Comparison of ENCODE assay signal across 1 cellular context in genomic region chr16:74998481-74999207, GRCh38.
A peak's percentile ranks its signal among the peaks of the same experiment; 100 is the strongest.
TF ChIP-seq lines count a peak whose summit lies in the region.

TSS of gene ZNRF1 (plus strand) at chr16:74999024. CDS start at chr16:74999672, 648 bp downstream.

TF ChIP-seq in HepG2, 621 proteins besides CTCF, POLR2A, EP300 and RAD21 (continued from another document and continues in another):
- peak; percentile 58; the same call in 1 of the 2 replicates for TF ChIP-seq AHDC1 (CRISPR knock-in tag; IDR thresholded peaks at IDR 0.05; ENCODE audit: borderline replicate concordance)
- 0 out of 2 replicates have a peak, but pooled peaks have one; percentile 11 for TF ChIP-seq IKZF5 (CRISPR knock-in tag; IDR thresholded peaks at IDR 0.05)
- 0 out of 2 replicates have a peak, but pooled peaks have one; percentile 44 for TF ChIP-seq ZNF501 (CRISPR knock-in tag; IDR thresholded peaks at IDR 0.05)
- no peak for TF ChIP-seq CCDC6 (CRISPR knock-in tag; IDR thresholded peaks at IDR 0.05)
- peak; percentile 23 for TF ChIP-seq MED8 (CRISPR knock-in tag; IDR thresholded peaks at IDR 0.05; ENCODE audit: insufficient replicate concordance)
- TF ChIP-seq ZBTB7B (CRISPR knock-in tag; IDR thresholded peaks at IDR 0.05) = peak; percentile 80
- TF ChIP-seq KDM5B (CRISPR knock-in tag; IDR thresholded peaks at IDR 0.05; ENCODE audit: borderline replicate concordance) = peak; percentile 27; the same call in 1 of the 2 replicates
- 0 out of 2 replicates have a peak, but pooled peaks have one; percentile 15 for TF ChIP-seq ZBTB38 (CRISPR knock-in tag; IDR thresholded peaks at IDR 0.05)
- TF ChIP-seq ZSCAN12 (CRISPR knock-in tag; IDR thresholded peaks at IDR 0.05) = no peak
- peak; percentile 5; the same call in 1 of the 2 replicates for TF ChIP-seq HDAC2 (CRISPR knock-in tag; IDR thresholded peaks at IDR 0.05)
- TF ChIP-seq SNAPC4 (CRISPR knock-in tag; IDR thresholded peaks at IDR 0.05) = 0 out of 2 replicates have a peak, but pooled peaks have one; percentile 66
- TF ChIP-seq MIER2 (CRISPR knock-in tag; IDR thresholded peaks at IDR 0.05) = peak; percentile 52; the same call in 1 of the 2 replicates
- no peak; the same call in 1 of the 2 replicates for TF ChIP-seq DMAP1 (CRISPR knock-in tag; IDR thresholded peaks at IDR 0.05)
- TF ChIP-seq SMAD3 (CRISPR knock-in tag; IDR thresholded peaks at IDR 0.05) = no peak
- 0 out of 2 replicates have a peak, but pooled peaks have one; percentile 58 for TF ChIP-seq SP140L (CRISPR knock-in tag; IDR thresholded peaks at IDR 0.05; ENCODE audit: borderline replicate concordance)
- peak; percentile 46; the same call in 1 of the 2 replicates for TF ChIP-seq KLF12 (CRISPR knock-in tag; IDR thresholded peaks at IDR 0.05; ENCODE audit: borderline replicate concordance)
- TF ChIP-seq SRF (IDR thresholded peaks at IDR 0.05; ENCODE audit: low read depth, low read length) = 0 out of 2 replicates have a peak, but pooled peaks have one; percentile 12
- TF ChIP-seq ZKSCAN5 (CRISPR knock-in tag; IDR thresholded peaks at IDR 0.05) = no peak
- TF ChIP-seq PAXIP1 (CRISPR knock-in tag; conservative IDR thresholded peaks at IDR 0.05) = peak; percentile 63; the same call in 1 of the 2 replicates
- peak; percentile 40; the same call in 1 of the 2 replicates for TF ChIP-seq ZNF749 (CRISPR knock-in tag; IDR thresholded peaks at IDR 0.05; ENCODE audit: borderline replicate concordance)
- TF ChIP-seq RCOR2 (CRISPR knock-in tag; IDR thresholded peaks at IDR 0.05) = no peak
- TF ChIP-seq RXRA (CRISPR knock-in tag; IDR thresholded peaks at IDR 0.05) = 0 out of 2 replicates have a peak, but pooled peaks have one; percentile 15
- peak; percentile 44; the same call in 1 of the 2 replicates for TF ChIP-seq HOXA3 (CRISPR knock-in tag; IDR thresholded peaks at IDR 0.05)
- TF ChIP-seq RAD51 (IDR thresholded peaks at IDR 0.05; ENCODE audit: borderline replicate concordance) = no peak
- 0 out of 2 replicates have a peak, but pooled peaks have one; percentile 11 for TF ChIP-seq ESRRA (CRISPR knock-in tag; IDR thresholded peaks at IDR 0.05; ENCODE audit: low read depth)
- no peak for TF ChIP-seq SUZ12 (IDR thresholded peaks at IDR 0.05; ENCODE audit: low read depth, low read length)
- no peak for TF ChIP-seq MED1 (CRISPR knock-in tag; IDR thresholded peaks at IDR 0.05)
- peak; percentile 23; the same call in 1 of the 2 replicates for TF ChIP-seq ZNF746 (CRISPR knock-in tag; IDR thresholded peaks at IDR 0.05)
- TF ChIP-seq NFKBIZ (CRISPR knock-in tag; IDR thresholded peaks at IDR 0.05) = peak; percentile 13; the same call in 1 of the 2 replicates
- no peak for TF ChIP-seq ZNF563 (CRISPR knock-in tag; IDR thresholded peaks at IDR 0.05)
- TF ChIP-seq MYC (CRISPR knock-in tag; IDR thresholded peaks at IDR 0.05; ENCODE audit: borderline replicate concordance) = peak; percentile 60; the same call in 1 of the 2 replicates
- no peak for TF ChIP-seq ZNF235 (CRISPR knock-in tag; IDR thresholded peaks at IDR 0.05; ENCODE audit: borderline replicate concordance)
- 0 out of 2 replicates have a peak, but pooled peaks have one; percentile 16 for TF ChIP-seq KDM3A (CRISPR knock-in tag; IDR thresholded peaks at IDR 0.05; ENCODE audit: low read depth)
- no peak for TF ChIP-seq HNF1A (IDR thresholded peaks at IDR 0.05; ENCODE audit: low read depth)
- TF ChIP-seq HNF1A (CRISPR knock-in tag; IDR thresholded peaks at IDR 0.05; ENCODE audit: borderline replicate concordance) = peak; percentile 27; the same call in 1 of the 2 replicates
- TF ChIP-seq RNF2 (conservative IDR thresholded peaks at IDR 0.05; ENCODE audit: low read depth) = no peak
- TF ChIP-seq MATR3 (CRISPR knock-in tag; IDR thresholded peaks at IDR 0.05) = no peak
- no peak for TF ChIP-seq TAF15 (IDR thresholded peaks at IDR 0.05; ENCODE audit: low read depth, low read length, poor library complexity, severe bottlenecking)
- peak; percentile 15; the same call in 1 of the 2 replicates for TF ChIP-seq ARNTL (CRISPR knock-in tag; IDR thresholded peaks at IDR 0.05)
- no peak for TF ChIP-seq ATAD3A (CRISPR knock-in tag; IDR thresholded peaks at IDR 0.05)
- TF ChIP-seq ZNF629 (CRISPR knock-in tag; conservative IDR thresholded peaks at IDR 0.05) = no peak
- TF ChIP-seq NCOR1 (IDR thresholded peaks at IDR 0.05; ENCODE audit: borderline replicate concordance, low read length) = peak; percentile 58; the same call in 1 of the 2 replicates
